9 cellular contexts compared by ENCODE assay signal in the genomic region with DNA sequence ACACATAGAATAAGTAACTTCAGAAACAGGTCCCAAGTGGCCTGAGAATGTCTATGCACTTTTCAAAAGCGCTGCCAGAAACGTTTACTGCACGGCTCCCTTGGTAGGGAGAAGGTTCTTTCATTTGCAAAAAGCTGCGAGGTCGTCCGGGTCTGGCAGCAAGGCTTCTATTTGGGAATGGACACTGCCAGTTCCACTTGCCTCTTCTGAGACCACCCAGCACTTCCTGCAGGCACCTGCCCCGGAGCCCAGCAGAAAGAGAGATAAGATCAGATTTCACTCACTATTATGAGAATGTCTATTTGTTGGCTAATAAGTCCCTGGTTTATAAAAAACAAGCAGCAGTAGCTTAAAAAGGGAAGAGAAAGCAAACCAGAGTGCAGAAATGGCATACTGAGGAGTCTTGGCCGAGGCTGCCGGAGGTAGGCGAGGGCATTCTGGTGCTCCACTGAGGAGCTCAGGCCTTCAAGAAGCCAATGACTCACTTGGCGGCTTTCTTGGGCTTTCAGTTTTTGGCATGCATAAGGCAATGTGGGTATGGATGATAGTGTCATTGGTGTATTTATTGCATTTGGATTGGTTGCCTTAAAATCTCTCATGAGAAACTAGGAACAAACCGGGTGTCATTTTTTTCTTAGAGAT.
A peak's percentile ranks its signal among the peaks of the same experiment; 100 is the strongest.
DNase-seq lines count a peak whose midpoint lies in the region; ATAC-seq and TF ChIP-seq lines count a peak whose summit lies in the region.
"Had no signal": no experiment of that assay in that cellular context is flagged by ENCODE, and none has a peak within 500 bp of the region (broad histone marks: within the 10 kb centered on the region; RNA-seq: fewer than 3 reads in every experiment).

No MANE protein-coding gene starts in this region.

- H3K27ac ChIP-seq in parathyroid adenoma, result peak overlapping the region; percentile 16
- H3K27ac ChIP-seq: SK-N-MC had no signal

- H3K4me1 ChIP-seq in parathyroid adenoma, result peaks cover 5% of the 10 kb centered on the region

- peak overlapping the region; percentile 59 for H3K4me2 ChIP-seq in parathyroid adenoma (ENCODE audit: low read length)

- H3K27me3 ChIP-seq in parathyroid adenoma (ENCODE audit: control insufficient read depth, insufficient read depth, low read length), result no peaks in the 10 kb centered on the region

- CTCF ChIA-PET in HEK293T (lab: Yijun Ruan, JAX), result interaction anchor here (0.9 to 1.1 kb wide), 4 partner anchors 10 to 24 kb away, joined by 3 to 4 read pairs (median 4); no protein-coding TSS in a partner anchor

- no peak overlapping the region for H3K9ac ChIP-seq in parathyroid adenoma

- H2AFZ ChIP-seq in parathyroid adenoma, result peak overlapping the region; percentile 80

- DNase-seq in DMS 273 (lab: John Stamatoyannopoulos, UW; ENCODE audit: unreplicated experiment) (peak; percentile 15), DMS 273 treated with DMSO at 0.1 percent for 48 hours (lab: John Stamatoyannopoulos, UW) (no peak), NB4 (ENCODE audit: low read depth) (peak; percentile 8), RKO (ENCODE audit: low spot score) (no peak), T-helper 9 cell (no peak), HEK293T (ENCODE audit: extremely low spot score) (no peak)

- POLR2A ChIA-PET in HEK293T (lab: Yijun Ruan, JAX), result no interaction called here

- H3K36me3 ChIP-seq in parathyroid adenoma (ENCODE audit: control insufficient read depth, insufficient read depth, low read length), result no peaks in the 10 kb centered on the region

- TF ChIP-seq CTCF in NB4 (IDR thresholded peaks at IDR 0.05; ENCODE audit: low read depth, low read length) (no peak), parathyroid adenoma (IDR thresholded peaks at IDR 0.05) (no peak)

- H3K9me3 ChIP-seq in parathyroid adenoma (ENCODE audit: control insufficient read depth, low read length), result no peaks in the 10 kb centered on the region

- no peaks in the 10 kb centered on the region for H3K79me2 ChIP-seq in parathyroid adenoma

- H3K4me3 ChIP-seq in NB4 (ENCODE audit: low read depth, low read length) (no peak overlapping the region), parathyroid adenoma (ENCODE audit: low read depth, low read length) (no peak overlapping the region)
- H3K4me3 ChIP-seq: SK-N-MC had no signal

- peak; percentile 69 for ATAC-seq in esophagus mucosa

- no peak for TF ChIP-seq POLR2A in NB4 (IDR thresholded peaks at IDR 0.05; ENCODE audit: extremely low read depth, insufficient read length)

TF ChIP-seq in HEK293T, 16 proteins besides CTCF, POLR2A, EP300 and RAD21:
- TF ChIP-seq CTBP1 (IDR thresholded peaks at IDR 0.05; ENCODE audit: borderline replicate concordance), result no peak
TF ChIP-seq in HEK293T: peak in this region for 0.

Comparison
In these comparisons a context has a peak if more than half of its experiments do, and no peak if none do; other contexts are left out.
1. DNase-seq: peak in DMS 273 (single experiment) and NB4 (single experiment); none in DMS 273 treated with DMSO at 0.1 percent for 48 hours (single experiment), RKO (single experiment), T-helper 9 cell (single experiment) and HEK293T (single experiment).